In genomic region chr15:31545257-31545656, GRCh38 we compare ENCODE assay signal across 8 cellular contexts.
"Had no signal": no experiment of that assay in that cellular context is flagged by ENCODE, and none has a peak within 500 bp of the region (broad histone marks: within the 10 kb centered on the region; RNA-seq: fewer than 3 reads in every experiment).

No MANE protein-coding gene starts in this region.

- FAIRE-seq: G401.6, GM12878, GM12891, GM12892, GM18507, GM19239 had no signal

- H3K4me3 ChIP-seq: GM12878 had no signal

- ATAC-seq: GM12878 had no signal

- DNase-seq: GDM1, GF-D8 had no signal
